In genomic region chr5:87267574-87268125, GRCh38 we compare ENCODE assay signal across 1 cellular context.
TF ChIP-seq lines count a peak whose summit lies in the region.

Gene RASA1 (plus strand): TSS chr5:87267883. CDS start chr5:87268452, 569 bp downstream.

TF ChIP-seq in HCT116, 20 proteins besides CTCF, POLR2A, EP300 and RAD21 (continued from another document):
- TF ChIP-seq SIN3A (IDR thresholded peaks at IDR 0.05; ENCODE audit: low read depth) (peak; percentile 88), SRF (IDR thresholded peaks at IDR 0.05; ENCODE audit: low read depth) (no peak), CEBPB (IDR thresholded peaks at IDR 0.05; ENCODE audit: low read depth) (no peak), REST (IDR thresholded peaks at IDR 0.05; ENCODE audit: low read depth) (no peak), FOSL1 (IDR thresholded peaks at IDR 0.05; ENCODE audit: low read depth) (no peak), ATF3 (IDR thresholded peaks at IDR 0.05) (no peak), JUND (IDR thresholded peaks at IDR 0.05) (no peak), ZFX (IDR thresholded peaks at IDR 0.05) (no peak), POLR2AphosphoS5 (IDR thresholded peaks at IDR 0.05; ENCODE audit: low read depth, low read length) (peak; percentile 99), SP1 (IDR thresholded peaks at IDR 0.05; ENCODE audit: low read depth) (peak; percentile 32; the same call in 1 of the 2 replicates), ELF1 (IDR thresholded peaks at IDR 0.05; ENCODE audit: borderline replicate concordance, low read depth) (no peak; the same call in 1 of the 2 replicates), TCF7L2 (IDR thresholded peaks at IDR 0.05; ENCODE audit: borderline replicate concordance, extremely low read depth, insufficient read depth, insufficient read length) (peak; percentile 5), MAX (IDR thresholded peaks at IDR 0.05) (peak; percentile 81)
